In genomic region chr3:177127008-177127407, GRCh38 we compare ENCODE assay signal across 12 cellular contexts.
DNase-seq lines count a peak whose midpoint lies in the region; ATAC-seq and TF ChIP-seq lines count a peak whose summit lies in the region.
"Had no signal": no experiment of that assay in that cellular context is flagged by ENCODE, and none has a peak within 500 bp of the region (broad histone marks: within the 10 kb centered on the region; RNA-seq: fewer than 3 reads in every experiment).

No MANE protein-coding gene starts in this region.

- H3K9me2 ChIP-seq in GM23248 (ENCODE audit: insufficient read depth) = no peaks in the 10 kb centered on the region

- H4K20me1 ChIP-seq in GM23248 (ENCODE audit: insufficient read depth) (peaks cover 27% of the 10 kb centered on the region), osteoblast (ENCODE audit: insufficient read depth, low read length) (peaks cover 42% of the 10 kb centered on the region)

- H3K4me2 ChIP-seq in GM23248 (ENCODE audit: unreplicated experiment) (peak overlapping the region; percentile 30), osteoblast (ENCODE audit: insufficient read depth, low read length) (no peak overlapping the region)

- TF ChIP-seq CTCF in osteoblast (IDR thresholded peaks at IDR 0.05; ENCODE audit: extremely low read depth, low read depth, low read length) (no peak), tibial artery (IDR thresholded peaks at IDR 0.05) (no peak)

- H3K27ac ChIP-seq in ACC112 (ENCODE audit: low read depth, low read length) (peak overlapping the region; percentile 76), GM23248 (no peak overlapping the region), epithelial cell of prostate (peak overlapping the region; percentile 47), osteoblast (ENCODE audit: low read depth, low read length) (peak overlapping the region; percentile 11), tibial artery (peak overlapping the region in 1 of 2 donors; percentile 21)
- H3K27ac ChIP-seq: HL-60 had no signal

- H3K4me1 ChIP-seq in ACC112 (ENCODE audit: control insufficient read depth, insufficient read depth, low read length, unreplicated experiment) (peaks cover 51% of the 10 kb centered on the region), GM23248 (ENCODE audit: insufficient read depth) (peaks cover 28% of the 10 kb centered on the region), osteoblast (ENCODE audit: insufficient read depth, low read length) (peaks cover 32% of the 10 kb centered on the region), tibial artery (peaks cover 0 to 66% (median 16%) of the 10 kb centered on the region in 4 donors)

- no peak for DNase-seq in GM23248
- DNase-seq in epithelial cell of prostate (ENCODE audit: low read depth, low spot score) = no peak
- DNase-seq in osteoblast (ENCODE audit: insufficient read length, low spot score, missing footprints) = no peak
- no peak for DNase-seq in iPS-NIHi7 (ENCODE audit: extremely low spot score)
- DNase-seq in tibial artery = no peak
- DNase-seq: GF-D8, NCI-H1436, NCI-H2029 treated with DMSO at 0.1 percent for 48 hours, NCI-H524 treated with DMSO at 0.1 percent for 48 hours had no signal

- H3K9me3 ChIP-seq in GM23248 (ENCODE audit: low read depth) (no peaks in the 10 kb centered on the region), osteoblast (ENCODE audit: low read depth, low read length) (no peaks in the 10 kb centered on the region), tibial artery (no peaks in the 10 kb centered on the region)

- ATAC-seq in HG03520 (IDR thresholded peaks at IDR 0.05; ENCODE audit: unreplicated experiment) = no peak

- H3K9ac ChIP-seq in GM23248 = no peak overlapping the region

- no peaks in the 10 kb centered on the region for H3K27me3 ChIP-seq in ACC112 (ENCODE audit: insufficient read depth, low read length)
- no peaks in the 10 kb centered on the region for H3K27me3 ChIP-seq in GM23248 (replicated peaks; ENCODE audit: insufficient read depth)
- no peaks in the 10 kb centered on the region for H3K27me3 ChIP-seq in osteoblast (ENCODE audit: insufficient read depth, low read length)
- H3K27me3 ChIP-seq in tibial artery = no peaks in the 10 kb centered on the region

- peaks cover 87% of the 10 kb centered on the region for H3K79me2 ChIP-seq in ACC112 (ENCODE audit: control insufficient read depth, insufficient read depth, low read length, unreplicated experiment)
- H3K79me2 ChIP-seq in GM23248 (ENCODE audit: insufficient read depth) = peaks cover 91% of the 10 kb centered on the region
- peaks cover 83% of the 10 kb centered on the region for H3K79me2 ChIP-seq in osteoblast (ENCODE audit: insufficient read depth, low read length)

- 95 to 98% methylated on average over 2 of the region's 2 CpGs for WGBS in GM23248 (ENCODE audit: low coverage in 1 of 2, low lambda C conversion rate in 2 of 2, missing lambda C conversion rate in 2 of 2), 2 experiments

- H2AFZ ChIP-seq in ACC112 (ENCODE audit: low read length, unreplicated experiment) = no peak overlapping the region
- no peak overlapping the region for H2AFZ ChIP-seq in GM23248
- H2AFZ ChIP-seq in osteoblast (ENCODE audit: low read length) = no peak overlapping the region

- H3K36me3 ChIP-seq in ACC112 (ENCODE audit: insufficient read depth, low read length) = peaks cover 18% of the 10 kb centered on the region
- H3K36me3 ChIP-seq in GM23248 (ENCODE audit: low read depth) = no peaks in the 10 kb centered on the region
- H3K36me3 ChIP-seq in osteoblast (ENCODE audit: insufficient read depth, low read length) = no peaks in the 10 kb centered on the region
- H3K36me3 ChIP-seq in tibial artery = no peaks in the 10 kb centered on the region

- peaks cover 38% of the 10 kb centered on the region for H3F3A ChIP-seq in GM23248 (ENCODE audit: insufficient read depth)

- in situ Hi-C loops in GM23248 (cut with MboI) = no loop called here

- no peak overlapping the region for H3K4me3 ChIP-seq in ACC112 (ENCODE audit: low read depth, low read length)
- no peak overlapping the region for H3K4me3 ChIP-seq in GM23248
- no peak overlapping the region for H3K4me3 ChIP-seq in osteoblast (ENCODE audit: insufficient read depth, low read length)
- no peak overlapping the region for H3K4me3 ChIP-seq in tibial artery

- intact Hi-C loops in tibial artery (cut with DNase I; ENCODE audit: low total_unique reads) = no loop called here
